1 cellular context compared by ENCODE assay signal in genomic region chr16:47141773-47142468, GRCh38.
A peak's percentile ranks its signal among the peaks of the same experiment; 100 is the strongest.
TF ChIP-seq lines count a peak whose summit lies in the region.

No MANE protein-coding gene starts in this region.

TF ChIP-seq in HepG2, 621 proteins besides CTCF, POLR2A, EP300 and RAD21 (continued from another document and continues in another):
- TF ChIP-seq, protein P1, sequence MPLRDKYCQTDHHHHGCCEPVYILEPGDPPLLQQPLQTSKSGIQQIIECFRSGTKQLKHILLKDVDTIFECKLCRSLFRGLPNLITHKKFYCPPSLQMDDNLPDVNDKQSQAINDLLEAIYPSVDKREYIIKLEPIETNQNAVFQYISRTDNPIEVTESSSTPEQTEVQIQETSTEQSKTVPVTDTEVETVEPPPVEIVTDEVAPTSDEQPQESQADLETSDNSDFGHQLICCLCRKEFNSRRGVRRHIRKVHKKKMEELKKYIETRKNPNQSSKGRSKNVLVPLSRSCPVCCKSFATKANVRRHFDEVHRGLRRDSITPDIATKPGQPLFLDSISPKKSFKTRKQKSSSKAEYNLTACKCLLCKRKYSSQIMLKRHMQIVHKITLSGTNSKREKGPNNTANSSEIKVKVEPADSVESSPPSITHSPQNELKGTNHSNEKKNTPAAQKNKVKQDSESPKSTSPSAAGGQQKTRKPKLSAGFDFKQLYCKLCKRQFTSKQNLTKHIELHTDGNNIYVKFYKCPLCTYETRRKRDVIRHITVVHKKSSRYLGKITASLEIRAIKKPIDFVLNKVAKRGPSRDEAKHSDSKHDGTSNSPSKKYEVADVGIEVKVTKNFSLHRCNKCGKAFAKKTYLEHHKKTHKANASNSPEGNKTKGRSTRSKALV (CRISPR knock-in tag; IDR thresholded peaks at IDR 0.05), result peak; percentile 93
- TF ChIP-seq ELF1 (CRISPR knock-in tag; IDR thresholded peaks at IDR 0.05) (0 out of 2 replicates have a peak, but pooled peaks have one; percentile 24), ADNP (CRISPR knock-in tag; IDR thresholded peaks at IDR 0.05) (no peak), ZNF276 (CRISPR knock-in tag; IDR thresholded peaks at IDR 0.05; ENCODE audit: low read depth) (no peak), FOSL1 (CRISPR knock-in tag; IDR thresholded peaks at IDR 0.05; ENCODE audit: borderline replicate concordance) (no peak), ZNF24 (IDR thresholded peaks at IDR 0.05) (peak; percentile 14; the same call in 1 of the 2 replicates), JUND (CRISPR knock-in tag; IDR thresholded peaks at IDR 0.05) (no peak), ZNF784 (CRISPR knock-in tag; IDR thresholded peaks at IDR 0.05; ENCODE audit: borderline replicate concordance) (no peak), ZBED4 (CRISPR knock-in tag; IDR thresholded peaks at IDR 0.05; ENCODE audit: borderline replicate concordance) (no peak), REPIN1 (CRISPR knock-in tag; IDR thresholded peaks at IDR 0.05; ENCODE audit: borderline replicate concordance, low read depth) (peak; percentile 78; the same call in 1 of the 2 replicates), ZNF260 (CRISPR knock-in tag; IDR thresholded peaks at IDR 0.05; ENCODE audit: borderline replicate concordance, low read depth) (no peak), HOMEZ (CRISPR knock-in tag; IDR thresholded peaks at IDR 0.05; ENCODE audit: low read depth) (peak; percentile 70; the same call in 1 of the 2 replicates), ZNF44 (CRISPR knock-in tag; IDR thresholded peaks at IDR 0.05) (no peak)
- TF ChIP-seq, protein P2, sequence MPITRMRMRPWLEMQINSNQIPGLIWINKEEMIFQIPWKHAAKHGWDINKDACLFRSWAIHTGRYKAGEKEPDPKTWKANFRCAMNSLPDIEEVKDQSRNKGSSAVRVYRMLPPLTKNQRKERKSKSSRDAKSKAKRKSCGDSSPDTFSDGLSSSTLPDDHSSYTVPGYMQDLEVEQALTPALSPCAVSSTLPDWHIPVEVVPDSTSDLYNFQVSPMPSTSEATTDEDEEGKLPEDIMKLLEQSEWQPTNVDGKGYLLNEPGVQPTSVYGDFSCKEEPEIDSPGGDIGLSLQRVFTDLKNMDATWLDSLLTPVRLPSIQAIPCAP (CRISPR knock-in tag; IDR thresholded peaks at IDR 0.05; ENCODE audit: low read depth), result no peak
- TF ChIP-seq, protein P3, sequence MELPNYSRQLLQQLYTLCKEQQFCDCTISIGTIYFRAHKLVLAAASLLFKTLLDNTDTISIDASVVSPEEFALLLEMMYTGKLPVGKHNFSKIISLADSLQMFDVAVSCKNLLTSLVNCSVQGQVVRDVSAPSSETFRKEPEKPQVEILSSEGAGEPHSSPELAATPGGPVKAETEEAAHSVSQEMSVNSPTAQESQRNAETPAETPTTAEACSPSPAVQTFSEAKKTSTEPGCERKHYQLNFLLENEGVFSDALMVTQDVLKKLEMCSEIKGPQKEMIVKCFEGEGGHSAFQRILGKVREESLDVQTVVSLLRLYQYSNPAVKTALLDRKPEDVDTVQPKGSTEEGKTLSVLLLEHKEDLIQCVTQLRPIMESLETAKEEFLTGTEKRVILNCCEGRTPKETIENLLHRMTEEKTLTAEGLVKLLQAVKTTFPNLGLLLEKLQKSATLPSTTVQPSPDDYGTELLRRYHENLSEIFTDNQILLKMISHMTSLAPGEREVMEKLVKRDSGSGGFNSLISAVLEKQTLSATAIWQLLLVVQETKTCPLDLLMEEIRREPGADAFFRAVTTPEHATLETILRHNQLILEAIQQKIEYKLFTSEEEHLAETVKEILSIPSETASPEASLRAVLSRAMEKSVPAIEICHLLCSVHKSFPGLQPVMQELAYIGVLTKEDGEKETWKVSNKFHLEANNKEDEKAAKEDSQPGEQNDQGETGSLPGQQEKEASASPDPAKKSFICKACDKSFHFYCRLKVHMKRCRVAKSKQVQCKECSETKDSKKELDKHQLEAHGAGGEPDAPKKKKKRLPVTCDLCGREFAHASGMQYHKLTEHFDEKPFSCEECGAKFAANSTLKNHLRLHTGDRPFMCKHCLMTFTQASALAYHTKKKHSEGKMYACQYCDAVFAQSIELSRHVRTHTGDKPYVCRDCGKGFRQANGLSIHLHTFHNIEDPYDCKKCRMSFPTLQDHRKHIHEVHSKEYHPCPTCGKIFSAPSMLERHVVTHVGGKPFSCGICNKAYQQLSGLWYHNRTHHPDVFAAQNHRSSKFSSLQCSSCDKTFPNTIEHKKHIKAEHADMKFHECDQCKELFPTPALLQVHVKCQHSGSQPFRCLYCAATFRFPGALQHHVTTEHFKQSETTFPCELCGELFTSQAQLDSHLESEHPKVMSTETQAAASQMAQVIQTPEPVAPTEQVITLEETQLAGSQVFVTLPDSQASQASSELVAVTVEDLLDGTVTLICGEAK (IDR thresholded peaks at IDR 0.05), result no peak
- TF ChIP-seq, protein P3 (CRISPR knock-in tag; IDR thresholded peaks at IDR 0.05), result no peak
- TF ChIP-seq, protein P4, sequence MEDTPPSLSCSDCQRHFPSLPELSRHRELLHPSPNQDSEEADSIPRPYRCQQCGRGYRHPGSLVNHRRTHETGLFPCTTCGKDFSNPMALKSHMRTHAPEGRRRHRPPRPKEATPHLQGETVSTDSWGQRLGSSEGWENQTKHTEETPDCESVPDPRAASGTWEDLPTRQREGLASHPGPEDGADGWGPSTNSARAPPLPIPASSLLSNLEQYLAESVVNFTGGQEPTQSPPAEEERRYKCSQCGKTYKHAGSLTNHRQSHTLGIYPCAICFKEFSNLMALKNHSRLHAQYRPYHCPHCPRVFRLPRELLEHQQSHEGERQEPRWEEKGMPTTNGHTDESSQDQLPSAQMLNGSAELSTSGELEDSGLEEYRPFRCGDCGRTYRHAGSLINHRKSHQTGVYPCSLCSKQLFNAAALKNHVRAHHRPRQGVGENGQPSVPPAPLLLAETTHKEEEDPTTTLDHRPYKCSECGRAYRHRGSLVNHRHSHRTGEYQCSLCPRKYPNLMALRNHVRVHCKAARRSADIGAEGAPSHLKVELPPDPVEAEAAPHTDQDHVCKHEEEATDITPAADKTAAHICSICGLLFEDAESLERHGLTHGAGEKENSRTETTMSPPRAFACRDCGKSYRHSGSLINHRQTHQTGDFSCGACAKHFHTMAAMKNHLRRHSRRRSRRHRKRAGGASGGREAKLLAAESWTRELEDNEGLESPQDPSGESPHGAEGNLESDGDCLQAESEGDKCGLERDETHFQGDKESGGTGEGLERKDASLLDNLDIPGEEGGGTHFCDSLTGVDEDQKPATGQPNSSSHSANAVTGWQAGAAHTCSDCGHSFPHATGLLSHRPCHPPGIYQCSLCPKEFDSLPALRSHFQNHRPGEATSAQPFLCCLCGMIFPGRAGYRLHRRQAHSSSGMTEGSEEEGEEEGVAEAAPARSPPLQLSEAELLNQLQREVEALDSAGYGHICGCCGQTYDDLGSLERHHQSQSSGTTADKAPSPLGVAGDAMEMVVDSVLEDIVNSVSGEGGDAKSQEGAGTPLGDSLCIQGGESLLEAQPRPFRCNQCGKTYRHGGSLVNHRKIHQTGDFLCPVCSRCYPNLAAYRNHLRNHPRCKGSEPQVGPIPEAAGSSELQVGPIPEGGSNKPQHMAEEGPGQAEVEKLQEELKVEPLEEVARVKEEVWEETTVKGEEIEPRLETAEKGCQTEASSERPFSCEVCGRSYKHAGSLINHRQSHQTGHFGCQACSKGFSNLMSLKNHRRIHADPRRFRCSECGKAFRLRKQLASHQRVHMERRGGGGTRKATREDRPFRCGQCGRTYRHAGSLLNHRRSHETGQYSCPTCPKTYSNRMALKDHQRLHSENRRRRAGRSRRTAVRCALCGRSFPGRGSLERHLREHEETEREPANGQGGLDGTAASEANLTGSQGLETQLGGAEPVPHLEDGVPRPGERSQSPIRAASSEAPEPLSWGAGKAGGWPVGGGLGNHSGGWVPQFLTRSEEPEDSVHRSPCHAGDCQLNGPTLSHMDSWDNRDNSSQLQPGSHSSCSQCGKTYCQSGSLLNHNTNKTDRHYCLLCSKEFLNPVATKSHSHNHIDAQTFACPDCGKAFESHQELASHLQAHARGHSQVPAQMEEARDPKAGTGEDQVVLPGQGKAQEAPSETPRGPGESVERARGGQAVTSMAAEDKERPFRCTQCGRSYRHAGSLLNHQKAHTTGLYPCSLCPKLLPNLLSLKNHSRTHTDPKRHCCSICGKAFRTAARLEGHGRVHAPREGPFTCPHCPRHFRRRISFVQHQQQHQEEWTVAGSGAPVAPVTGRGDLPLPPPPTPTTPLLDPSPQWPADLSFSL (CRISPR knock-in tag; IDR thresholded peaks at IDR 0.05), result no peak
